ENCODE assay signal across 2 cellular contexts in genomic region chr7:139990142-139990535, GRCh38.
TF ChIP-seq lines count a peak whose summit lies in the region.

No MANE protein-coding gene starts in this region.

TF ChIP-seq in HepG2, 621 proteins besides CTCF, POLR2A, EP300 and RAD21:
- TF ChIP-seq ZFP36 (IDR thresholded peaks at IDR 0.05; ENCODE audit: borderline replicate concordance, low read depth, low read length, partially characterized antibody) (no peak), ZNF574 (CRISPR knock-in tag; IDR thresholded peaks at IDR 0.05) (no peak), JUN (CRISPR knock-in tag; IDR thresholded peaks at IDR 0.05) (no peak), ESRRA (CRISPR knock-in tag; IDR thresholded peaks at IDR 0.05; ENCODE audit: low read depth) (no peak), DDIT3 (CRISPR knock-in tag; IDR thresholded peaks at IDR 0.05) (no peak), SOX5 (CRISPR knock-in tag; IDR thresholded peaks at IDR 0.05; ENCODE audit: borderline replicate concordance) (no peak), ZBTB44 (CRISPR knock-in tag; IDR thresholded peaks at IDR 0.05) (no peak), ZNF367 (CRISPR knock-in tag; IDR thresholded peaks at IDR 0.05; ENCODE audit: borderline replicate concordance) (no peak), RFX3 (CRISPR knock-in tag; IDR thresholded peaks at IDR 0.05) (no peak), NAIF1 (CRISPR knock-in tag; IDR thresholded peaks at IDR 0.05; ENCODE audit: borderline replicate concordance) (no peak), POLR2AphosphoS5 (IDR thresholded peaks at IDR 0.05; ENCODE audit: low read depth, low read length) (no peak), GATAD2A (CRISPR knock-in tag; IDR thresholded peaks at IDR 0.05) (no peak), ZNF713 (CRISPR knock-in tag; IDR thresholded peaks at IDR 0.05) (no peak), ZGPAT (CRISPR knock-in tag; IDR thresholded peaks at IDR 0.05) (no peak), ZNF501 (CRISPR knock-in tag; IDR thresholded peaks at IDR 0.05) (no peak), RERE (CRISPR knock-in tag; IDR thresholded peaks at IDR 0.05; ENCODE audit: low read depth) (no peak)

TF ChIP-seq in H1, 55 proteins besides CTCF, POLR2A, EP300 and RAD21:
- no peak for TF ChIP-seq MAX (IDR thresholded peaks at IDR 0.05)
- TF ChIP-seq CBX5 (IDR thresholded peaks at IDR 0.05; ENCODE audit: low read depth, low read length), result no peak
- no peak for TF ChIP-seq ATF2 (IDR thresholded peaks at IDR 0.05; ENCODE audit: low read length)
- no peak for TF ChIP-seq CHD2 (IDR thresholded peaks at IDR 0.05; ENCODE audit: low read length)
- no peak for TF ChIP-seq POU5F1 (IDR thresholded peaks at IDR 0.05; ENCODE audit: low read depth, low read length)
- no peak for TF ChIP-seq GABPA (IDR thresholded peaks at IDR 0.05; ENCODE audit: borderline replicate concordance, insufficient read depth, low read length)
